ENCODE assay signal across 8 cellular contexts in genomic region chr19:13539332-13539731, GRCh38.
"Had no signal": no experiment of that assay in that cellular context is flagged by ENCODE, and none has a peak within 500 bp of the region (broad histone marks: within the 10 kb centered on the region; RNA-seq: fewer than 3 reads in every experiment).

No MANE protein-coding gene starts in this region.

- H3K4me3 ChIP-seq: GM12878 had no signal

- DNase-seq: GDM1, GF-D8 had no signal

- FAIRE-seq: G401.6, GM12878, GM12891, GM12892, GM18507, GM19239 had no signal

- ATAC-seq: GM12878 had no signal
